In the genomic region with DNA sequence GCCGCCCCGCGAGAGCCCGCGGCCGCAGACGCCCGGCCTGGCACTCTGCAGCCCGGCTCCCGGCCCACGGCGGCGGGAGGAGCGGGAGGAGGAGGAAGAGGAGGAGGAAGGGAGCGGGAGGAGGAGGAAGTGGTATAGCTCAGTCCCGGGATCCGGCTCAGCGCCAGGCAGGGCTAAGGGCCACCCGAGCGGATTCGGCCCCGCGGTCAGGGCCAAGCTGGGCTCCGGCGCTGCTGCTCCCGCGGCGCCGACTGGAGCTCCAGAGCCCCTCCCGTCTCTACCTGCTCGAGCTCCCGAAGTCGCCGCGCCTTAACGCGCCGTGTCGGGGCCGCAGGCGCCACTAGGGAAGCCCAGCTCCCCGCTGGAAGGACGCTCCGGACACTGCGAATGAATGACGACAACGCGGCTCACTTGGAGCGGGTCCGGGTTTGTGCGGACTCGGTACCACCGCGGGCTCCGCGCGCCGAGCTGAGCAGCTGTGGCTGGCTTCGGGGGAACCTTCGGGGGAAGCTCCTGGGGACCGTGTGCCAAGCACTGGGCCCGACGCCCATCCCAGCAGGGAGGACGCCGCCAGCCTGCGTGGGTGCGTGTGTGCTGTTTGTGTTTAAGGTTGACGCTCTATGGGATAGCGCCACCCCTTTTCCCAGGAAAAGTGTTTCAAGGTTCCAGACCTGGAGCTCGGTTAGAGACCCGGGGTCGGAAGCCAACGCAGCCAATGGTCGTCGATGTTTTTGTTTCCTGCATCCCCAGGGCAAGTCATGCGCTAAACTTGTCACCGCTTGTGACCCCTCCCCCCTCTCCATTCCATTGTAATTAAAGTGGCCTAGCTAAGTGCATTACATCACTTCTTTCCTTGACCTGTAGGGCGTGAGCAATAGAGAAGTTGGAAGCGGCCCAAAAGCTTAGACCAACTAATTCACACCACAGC, we compare ENCODE assay signal across 1 cellular context.
TF ChIP-seq lines count a peak whose summit lies in the region.

A gene (minus strand): TSS at position 94 of the 928 bp plus-strand sequence. CDS start 340 bp downstream, outside the sequence.

TF ChIP-seq in HepG2, 621 proteins besides CTCF, POLR2A, EP300 and RAD21 (continued from another document and continues in another):
- TF ChIP-seq NR2F6 (IDR thresholded peaks at IDR 0.05) (peak; percentile 64), NR2F6 (CRISPR knock-in tag; IDR thresholded peaks at IDR 0.05) (peak; percentile 38; the same call in 1 of the 2 replicates), SMYD3 (CRISPR knock-in tag; IDR thresholded peaks at IDR 0.05) (no peak), PHF8 (CRISPR knock-in tag; IDR thresholded peaks at IDR 0.05) (peak; percentile 78), PRMT3 (CRISPR knock-in tag; IDR thresholded peaks at IDR 0.05; ENCODE audit: borderline replicate concordance, low read depth) (no peak), TEAD3 (CRISPR knock-in tag; optimal IDR thresholded peaks at IDR 0.05; ENCODE audit: borderline replicate concordance) (peak; percentile 9), NFIC (IDR thresholded peaks at IDR 0.05; ENCODE audit: low read length) (no peak), SRF (IDR thresholded peaks at IDR 0.05; ENCODE audit: low read depth, low read length) (no peak), FOXK2 (IDR thresholded peaks at IDR 0.05) (no peak), ZNF563 (CRISPR knock-in tag; IDR thresholded peaks at IDR 0.05) (peak; percentile 65), CCAR2 (optimal IDR thresholded peaks at IDR 0.05; ENCODE audit: low read depth, low read length) (no peak), ZNF496 (CRISPR knock-in tag; IDR thresholded peaks at IDR 0.05; ENCODE audit: insufficient replicate concordance) (no peak), IKZF1 (IDR thresholded peaks at IDR 0.05) (no peak), CHCHD3 (CRISPR knock-in tag; IDR thresholded peaks at IDR 0.05) (no peak), SKI (IDR thresholded peaks at IDR 0.05; ENCODE audit: partially characterized antibody) (no peak), NONO (IDR thresholded peaks at IDR 0.05) (no peak), NONO (CRISPR knock-in tag; conservative IDR thresholded peaks at IDR 0.05) (no peak), ZNF367 (CRISPR knock-in tag; IDR thresholded peaks at IDR 0.05; ENCODE audit: borderline replicate concordance) (peak; percentile 73; the same call in 1 of the 2 replicates), NFIB (CRISPR knock-in tag; IDR thresholded peaks at IDR 0.05; ENCODE audit: borderline replicate concordance) (0 out of 2 replicates have a peak, but pooled peaks have one; percentile 15), GATA4 (IDR thresholded peaks at IDR 0.05; ENCODE audit: borderline replicate concordance, low read depth) (no peak), RBM39 (IDR thresholded peaks at IDR 0.05; ENCODE audit: low read depth, low read length, poor library complexity, severe bottlenecking) (no peak), FOXK1 (CRISPR knock-in tag; IDR thresholded peaks at IDR 0.05; ENCODE audit: borderline replicate concordance, low read depth) (peak; percentile 53; the same call in 1 of the 2 replicates), RARA (CRISPR knock-in tag; IDR thresholded peaks at IDR 0.05) (no peak; the same call in 1 of the 2 replicates), ZNF674 (CRISPR knock-in tag; IDR thresholded peaks at IDR 0.05; ENCODE audit: low read depth) (no peak), ZFY (CRISPR knock-in tag; IDR thresholded peaks at IDR 0.05) (peak; percentile 53), KLF6 (CRISPR knock-in tag; IDR thresholded peaks at IDR 0.05) (0 out of 2 replicates have a peak, but pooled peaks have one; percentile 61), MTF2 (CRISPR knock-in tag; IDR thresholded peaks at IDR 0.05; ENCODE audit: borderline replicate concordance) (no peak), NFYB (CRISPR knock-in tag; IDR thresholded peaks at IDR 0.05) (no peak; the same call in 1 of the 2 replicates), ZNF234 (CRISPR knock-in tag; conservative IDR thresholded peaks at IDR 0.05) (peak; percentile 78), SMAD1 (CRISPR knock-in tag; IDR thresholded peaks at IDR 0.05; ENCODE audit: borderline replicate concordance, low read depth) (peak; percentile 73; the same call in 1 of the 2 replicates), ZNF12 (CRISPR knock-in tag; IDR thresholded peaks at IDR 0.05) (0 out of 2 replicates have a peak, but pooled peaks have one; percentile 12), AGO2 (optimal IDR thresholded peaks at IDR 0.05; ENCODE audit: low read depth, low read length) (peak; percentile 76)
- TF ChIP-seq, protein P1, sequence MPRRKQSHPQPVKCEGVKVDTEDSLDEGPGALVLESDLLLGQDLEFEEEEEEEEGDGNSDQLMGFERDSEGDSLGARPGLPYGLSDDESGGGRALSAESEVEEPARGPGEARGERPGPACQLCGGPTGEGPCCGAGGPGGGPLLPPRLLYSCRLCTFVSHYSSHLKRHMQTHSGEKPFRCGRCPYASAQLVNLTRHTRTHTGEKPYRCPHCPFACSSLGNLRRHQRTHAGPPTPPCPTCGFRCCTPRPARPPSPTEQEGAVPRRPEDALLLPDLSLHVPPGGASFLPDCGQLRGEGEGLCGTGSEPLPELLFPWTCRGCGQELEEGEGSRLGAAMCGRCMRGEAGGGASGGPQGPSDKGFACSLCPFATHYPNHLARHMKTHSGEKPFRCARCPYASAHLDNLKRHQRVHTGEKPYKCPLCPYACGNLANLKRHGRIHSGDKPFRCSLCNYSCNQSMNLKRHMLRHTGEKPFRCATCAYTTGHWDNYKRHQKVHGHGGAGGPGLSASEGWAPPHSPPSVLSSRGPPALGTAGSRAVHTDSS (CRISPR knock-in tag; conservative IDR thresholded peaks at IDR 0.05) = no peak
- TF ChIP-seq, protein P2, sequence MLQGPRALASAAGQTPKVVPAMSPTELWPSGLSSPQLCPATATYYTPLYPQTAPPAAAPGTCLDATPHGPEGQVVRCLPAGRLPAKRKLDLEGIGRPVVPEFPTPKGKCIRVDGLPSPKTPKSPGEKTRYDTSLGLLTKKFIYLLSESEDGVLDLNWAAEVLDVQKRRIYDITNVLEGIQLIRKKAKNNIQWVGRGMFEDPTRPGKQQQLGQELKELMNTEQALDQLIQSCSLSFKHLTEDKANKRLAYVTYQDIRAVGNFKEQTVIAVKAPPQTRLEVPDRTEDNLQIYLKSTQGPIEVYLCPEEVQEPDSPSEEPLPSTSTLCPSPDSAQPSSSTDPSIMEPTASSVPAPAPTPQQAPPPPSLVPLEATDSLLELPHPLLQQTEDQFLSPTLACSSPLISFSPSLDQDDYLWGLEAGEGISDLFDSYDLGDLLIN (CRISPR knock-in tag; IDR thresholded peaks at IDR 0.05; ENCODE audit: borderline replicate concordance) = no peak
- TF ChIP-seq, protein P3, sequence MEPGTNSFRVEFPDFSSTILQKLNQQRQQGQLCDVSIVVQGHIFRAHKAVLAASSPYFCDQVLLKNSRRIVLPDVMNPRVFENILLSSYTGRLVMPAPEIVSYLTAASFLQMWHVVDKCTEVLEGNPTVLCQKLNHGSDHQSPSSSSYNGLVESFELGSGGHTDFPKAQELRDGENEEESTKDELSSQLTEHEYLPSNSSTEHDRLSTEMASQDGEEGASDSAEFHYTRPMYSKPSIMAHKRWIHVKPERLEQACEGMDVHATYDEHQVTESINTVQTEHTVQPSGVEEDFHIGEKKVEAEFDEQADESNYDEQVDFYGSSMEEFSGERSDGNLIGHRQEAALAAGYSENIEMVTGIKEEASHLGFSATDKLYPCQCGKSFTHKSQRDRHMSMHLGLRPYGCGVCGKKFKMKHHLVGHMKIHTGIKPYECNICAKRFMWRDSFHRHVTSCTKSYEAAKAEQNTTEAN (CRISPR knock-in tag; conservative IDR thresholded peaks at IDR 0.05) = no peak
- TF ChIP-seq, protein P4, sequence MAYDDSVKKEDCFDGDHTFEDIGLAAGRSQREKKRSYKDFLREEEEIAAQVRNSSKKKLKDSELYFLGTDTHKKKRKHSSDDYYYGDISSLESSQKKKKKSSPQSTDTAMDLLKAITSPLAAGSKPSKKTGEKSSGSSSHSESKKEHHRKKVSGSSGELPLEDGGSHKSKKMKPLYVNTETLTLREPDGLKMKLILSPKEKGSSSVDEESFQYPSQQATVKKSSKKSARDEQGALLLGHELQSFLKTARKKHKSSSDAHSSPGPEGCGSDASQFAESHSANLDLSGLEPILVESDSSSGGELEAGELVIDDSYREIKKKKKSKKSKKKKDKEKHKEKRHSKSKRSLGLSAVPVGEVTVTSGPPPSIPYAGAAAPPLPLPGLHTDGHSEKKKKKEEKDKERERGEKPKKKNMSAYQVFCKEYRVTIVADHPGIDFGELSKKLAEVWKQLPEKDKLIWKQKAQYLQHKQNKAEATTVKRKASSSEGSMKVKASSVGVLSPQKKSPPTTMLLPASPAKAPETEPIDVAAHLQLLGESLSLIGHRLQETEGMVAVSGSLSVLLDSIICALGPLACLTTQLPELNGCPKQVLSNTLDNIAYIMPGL (CRISPR knock-in tag; IDR thresholded peaks at IDR 0.05; ENCODE audit: borderline replicate concordance in 1 of 2, low read depth in 1 of 2) = peak; percentile 74 to 91; a peak in 3 of 4 replicates
- TF ChIP-seq, protein P5, sequence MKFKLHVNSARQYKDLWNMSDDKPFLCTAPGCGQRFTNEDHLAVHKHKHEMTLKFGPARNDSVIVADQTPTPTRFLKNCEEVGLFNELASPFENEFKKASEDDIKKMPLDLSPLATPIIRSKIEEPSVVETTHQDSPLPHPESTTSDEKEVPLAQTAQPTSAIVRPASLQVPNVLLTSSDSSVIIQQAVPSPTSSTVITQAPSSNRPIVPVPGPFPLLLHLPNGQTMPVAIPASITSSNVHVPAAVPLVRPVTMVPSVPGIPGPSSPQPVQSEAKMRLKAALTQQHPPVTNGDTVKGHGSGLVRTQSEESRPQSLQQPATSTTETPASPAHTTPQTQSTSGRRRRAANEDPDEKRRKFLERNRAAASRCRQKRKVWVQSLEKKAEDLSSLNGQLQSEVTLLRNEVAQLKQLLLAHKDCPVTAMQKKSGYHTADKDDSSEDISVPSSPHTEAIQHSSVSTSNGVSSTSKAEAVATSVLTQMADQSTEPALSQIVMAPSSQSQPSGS (CRISPR knock-in tag; IDR thresholded peaks at IDR 0.05) = peak; percentile 82
- TF ChIP-seq, protein P6, sequence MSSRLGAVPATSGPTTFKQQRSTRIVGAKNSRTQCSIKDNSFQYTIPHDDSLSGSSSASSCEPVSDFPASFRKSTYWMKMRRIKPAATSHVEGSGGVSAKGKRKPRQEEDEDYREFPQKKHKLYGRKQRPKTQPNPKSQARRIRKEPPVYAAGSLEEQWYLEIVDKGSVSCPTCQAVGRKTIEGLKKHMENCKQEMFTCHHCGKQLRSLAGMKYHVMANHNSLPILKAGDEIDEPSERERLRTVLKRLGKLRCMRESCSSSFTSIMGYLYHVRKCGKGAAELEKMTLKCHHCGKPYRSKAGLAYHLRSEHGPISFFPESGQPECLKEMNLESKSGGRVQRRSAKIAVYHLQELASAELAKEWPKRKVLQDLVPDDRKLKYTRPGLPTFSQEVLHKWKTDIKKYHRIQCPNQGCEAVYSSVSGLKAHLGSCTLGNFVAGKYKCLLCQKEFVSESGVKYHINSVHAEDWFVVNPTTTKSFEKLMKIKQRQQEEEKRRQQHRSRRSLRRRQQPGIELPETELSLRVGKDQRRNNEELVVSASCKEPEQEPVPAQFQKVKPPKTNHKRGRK (CRISPR knock-in tag; IDR thresholded peaks at IDR 0.05) = no peak
- TF ChIP-seq, protein P7, sequence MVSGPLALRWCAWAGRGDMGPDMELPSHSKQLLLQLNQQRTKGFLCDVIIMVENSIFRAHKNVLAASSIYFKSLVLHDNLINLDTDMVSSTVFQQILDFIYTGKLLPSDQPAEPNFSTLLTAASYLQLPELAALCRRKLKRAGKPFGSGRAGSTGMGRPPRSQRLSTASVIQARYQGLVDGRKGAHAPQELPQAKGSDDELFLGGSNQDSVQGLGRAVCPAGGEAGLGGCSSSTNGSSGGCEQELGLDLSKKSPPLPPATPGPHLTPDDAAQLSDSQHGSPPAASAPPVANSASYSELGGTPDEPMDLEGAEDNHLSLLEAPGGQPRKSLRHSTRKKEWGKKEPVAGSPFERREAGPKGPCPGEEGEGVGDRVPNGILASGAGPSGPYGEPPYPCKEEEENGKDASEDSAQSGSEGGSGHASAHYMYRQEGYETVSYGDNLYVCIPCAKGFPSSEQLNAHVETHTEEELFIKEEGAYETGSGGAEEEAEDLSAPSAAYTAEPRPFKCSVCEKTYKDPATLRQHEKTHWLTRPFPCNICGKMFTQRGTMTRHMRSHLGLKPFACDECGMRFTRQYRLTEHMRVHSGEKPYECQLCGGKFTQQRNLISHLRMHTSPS (CRISPR knock-in tag; IDR thresholded peaks at IDR 0.05; ENCODE audit: low read depth) = no peak
- TF ChIP-seq, protein P8, sequence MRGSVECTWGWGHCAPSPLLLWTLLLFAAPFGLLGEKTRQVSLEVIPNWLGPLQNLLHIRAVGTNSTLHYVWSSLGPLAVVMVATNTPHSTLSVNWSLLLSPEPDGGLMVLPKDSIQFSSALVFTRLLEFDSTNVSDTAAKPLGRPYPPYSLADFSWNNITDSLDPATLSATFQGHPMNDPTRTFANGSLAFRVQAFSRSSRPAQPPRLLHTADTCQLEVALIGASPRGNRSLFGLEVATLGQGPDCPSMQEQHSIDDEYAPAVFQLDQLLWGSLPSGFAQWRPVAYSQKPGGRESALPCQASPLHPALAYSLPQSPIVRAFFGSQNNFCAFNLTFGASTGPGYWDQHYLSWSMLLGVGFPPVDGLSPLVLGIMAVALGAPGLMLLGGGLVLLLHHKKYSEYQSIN (CRISPR knock-in tag; IDR thresholded peaks at IDR 0.05; ENCODE audit: borderline replicate concordance) = 0 out of 2 replicates have a peak, but pooled peaks have one; percentile 41
